17 cellular contexts compared by ENCODE assay signal in genomic region chr10:48609441-48609840, GRCh38. TPM values are rescaled to one million over a fixed set of nuclear protein-coding genes. Genes with fewer than 3 reads are reported as not detected.
DNase-seq lines count a peak whose midpoint lies in the region; ATAC-seq and TF ChIP-seq lines count a peak whose summit lies in the region.
"Had no signal": no experiment of that assay in that cellular context is flagged by ENCODE, and none has a peak within 500 bp of the region (broad histone marks: within the 10 kb centered on the region; RNA-seq: fewer than 3 reads in every experiment).

No MANE protein-coding gene starts in this region.

- H3K9ac ChIP-seq in colonic mucosa (ENCODE audit: low read depth in 2 of 2, low read length in 2 of 2) (no peak overlapping the region), neural progenitor cell (no peak overlapping the region)

- ATAC-seq in HG02885 (IDR thresholded peaks at IDR 0.05; ENCODE audit: poor library complexity, unreplicated experiment) (no peak), omental fat pad (ENCODE audit: low FRiP score) (no peak), HG03196 (IDR thresholded peaks at IDR 0.05; ENCODE audit: unreplicated experiment) (no peak)
- ATAC-seq: A549; CD8-positive, alpha-beta T cell; K562 had no signal

- no peak for TF ChIP-seq POLR2A in vagina (IDR thresholded peaks at IDR 0.05)

- H3K9me3 ChIP-seq in colonic mucosa (no peaks in the 10 kb centered on the region), neural progenitor cell (ENCODE audit: low read depth) (no peaks in the 10 kb centered on the region), vagina (no peaks in the 10 kb centered on the region)
- H3K9me3 ChIP-seq: A549, BE2C, HAP-1 had no signal

- H3K36me3 Mint-ChIP-seq in HFFc6 (ENCODE audit: low read depth) = peaks cover 14% of the 10 kb centered on the region
- no peaks in the 10 kb centered on the region for H3K36me3 Mint-ChIP-seq in neural progenitor cell
- H3K36me3 Mint-ChIP-seq: CD8-positive, alpha-beta T cell had no signal

- DNase-seq in HFFc6 = no peak
- DNase-seq in colonic mucosa = peak; percentile 2
- DNase-seq in neural progenitor cell (ENCODE audit: low spot score) = no peak
- peak; percentile 37 to 43 for DNase-seq in vagina (ENCODE audit: extremely low spot score in 2 of 2)
- DNase-seq in omental fat pad (ENCODE audit: low spot score) = no peak
- DNase-seq: BE2C; CD8-positive, alpha-beta T cell; COR-L47; DND-41; GDM1 had no signal

- intact Hi-C loops in colonic mucosa (cut with DNase I) (no loop called here), vagina (cut with DNase I) (no loop called here)

- no peaks in the 10 kb centered on the region for H3K79me2 ChIP-seq in neural progenitor cell (ENCODE audit: low read depth)

- no peak overlapping the region for H3K27ac ChIP-seq in colonic mucosa
- H3K27ac ChIP-seq in neural progenitor cell = no peak overlapping the region
- no peak overlapping the region for H3K27ac ChIP-seq in vagina
- H3K27ac ChIP-seq: A549, HL-60 had no signal

- H3K27ac Mint-ChIP-seq in HFFc6 (peak overlapping the region; percentile 80), neural progenitor cell (no peak overlapping the region)
- H3K27ac Mint-ChIP-seq: CD8-positive, alpha-beta T cell had no signal

- H3K4me3 ChIP-seq in colonic mucosa (no peak overlapping the region), neural progenitor cell (no peak overlapping the region), vagina (no peak overlapping the region)
- H3K4me3 ChIP-seq: A549, HAP-1, K562 had no signal

- no peak overlapping the region for H3K4me3 Mint-ChIP-seq in HFFc6
- H3K4me3 Mint-ChIP-seq in neural progenitor cell = peak overlapping the region; percentile 54
- H3K4me3 Mint-ChIP-seq: CD14-positive monocyte; CD8-positive, alpha-beta T cell had no signal

- no peaks in the 10 kb centered on the region for H3F3A ChIP-seq in neural progenitor cell (ENCODE audit: low read depth)

- H3K9me3 Mint-ChIP-seq in HFFc6 (no peaks in the 10 kb centered on the region), neural progenitor cell (peaks cover 6% of the 10 kb centered on the region)

- no peak for TF ChIP-seq CTCF in HFFc6 (IDR thresholded peaks at IDR 0.05)
- no peak for TF ChIP-seq CTCF in colonic mucosa (IDR thresholded peaks at IDR 0.05)
- no peak for TF ChIP-seq CTCF in neural progenitor cell (IDR thresholded peaks at IDR 0.05)
- no peak for TF ChIP-seq CTCF in vagina (IDR thresholded peaks at IDR 0.05)
- TF ChIP-seq CTCF in omental fat pad (IDR thresholded peaks at IDR 0.05) = no peak

- H3K36me3 ChIP-seq in colonic mucosa = no peaks in the 10 kb centered on the region
- H3K36me3 ChIP-seq in neural progenitor cell = no peaks in the 10 kb centered on the region
- H3K36me3 ChIP-seq in vagina = no peaks in the 10 kb centered on the region
- H3K36me3 ChIP-seq: BE2C, HAP-1 had no signal

- H3K27me3 ChIP-seq in colonic mucosa (no peaks in the 10 kb centered on the region), neural progenitor cell (peaks cover 21% of the 10 kb centered on the region), vagina (no peaks in the 10 kb centered on the region)

- no peak overlapping the region for H2AFZ ChIP-seq in neural progenitor cell (replicated peaks)

- H3K27me3 Mint-ChIP-seq in HFFc6 (ENCODE audit: insufficient read depth) (peaks cover 3% of the 10 kb centered on the region; the same call in 1 of the 2 replicates), neural progenitor cell (ENCODE audit: insufficient read depth, low read depth) (peaks cover 13% of the 10 kb centered on the region)

- H3K4me1 ChIP-seq in colonic mucosa = peaks cover 4% of the 10 kb centered on the region
- peaks cover 9% of the 10 kb centered on the region for H3K4me1 ChIP-seq in neural progenitor cell
- H3K4me1 ChIP-seq in vagina = peaks cover 9% of the 10 kb centered on the region
- H3K4me1 ChIP-seq: BE2C, HAP-1 had no signal

- no peaks in the 10 kb centered on the region for H4K20me1 ChIP-seq in neural progenitor cell (ENCODE audit: low read depth)

- H3K4me1 Mint-ChIP-seq in HFFc6 (ENCODE audit: low read depth) (peaks cover 93% of the 10 kb centered on the region), neural progenitor cell (no peaks in the 10 kb centered on the region)

- H3K4me2 ChIP-seq in neural progenitor cell = no peak overlapping the region
- H3K4me2 ChIP-seq: A549 had no signal

RNA-seq across cellular contexts. Expression of gene ARHGAP22, which starts 4.6 kb away (rescaled TPM):
- total RNA-seq in HFFc6 (2021; fragmentation: NEBNext Ultra II Directional; extraction: Animal tissue kit (Norgen Biotek cat#: 25700)) = 100 to 1,000 TPM in 1 of 6 experiments, 10 to 100 TPM in 5; 74.3 to 117 (median 95.7) TPM
- 1 to 10 TPM in 1 of 2 donors, under 1 TPM in 1; 0.86 to 1.6 TPM for total RNA-seq in colonic mucosa
- 1.7 and 5.1 TPM in 2 replicates for total RNA-seq in neural progenitor cell (ENCODE audit: low replicate concordance)
- 3.2 TPM for total RNA-seq in vagina
- total RNA-seq in omental fat pad = 10 to 100 TPM in 2 of 4 donors, 1 to 10 TPM in 2; 3.2 to 24.0 (median 9.9) TPM
- total RNA-seq: CD8-positive, alpha-beta T cell had no signal

Comparison
In these comparisons a context has a peak if more than half of its experiments do, and no peak if none do; other contexts are left out.
1. DNase-seq: peak in colonic mucosa (single experiment) and vagina (2 of 2); none in HFFc6 (single experiment), neural progenitor cell (single experiment) and omental fat pad (single experiment).